In the genomic region with DNA sequence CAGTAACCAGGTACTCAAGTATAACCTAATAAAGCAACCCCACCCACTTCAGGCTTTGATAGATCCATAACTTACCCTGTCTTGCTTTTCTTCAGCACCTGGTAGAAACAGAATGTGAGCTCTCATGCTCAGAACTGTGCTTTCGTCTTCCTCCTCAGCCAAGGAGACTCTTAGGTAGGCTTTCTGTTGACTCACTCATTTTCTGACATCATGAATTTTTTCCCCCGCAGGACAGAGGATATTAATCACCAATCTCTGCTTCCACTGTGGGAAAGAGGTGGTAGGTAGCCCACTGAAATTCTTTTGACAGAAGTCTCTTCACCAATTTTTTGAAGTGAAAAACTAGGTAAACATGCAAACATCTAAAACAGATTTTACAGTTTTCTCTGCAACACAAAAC, we compare ENCODE assay signal across 21 cellular contexts.
"Had no signal": no experiment of that assay in that cellular context is flagged by ENCODE, and none has a peak within 500 bp of the region (broad histone marks: within the 10 kb centered on the region; RNA-seq: fewer than 3 reads in every experiment).

No MANE protein-coding gene starts in this region.

- FAIRE-seq: islet of Langerhans, small intestine had no signal

- H3K27ac ChIP-seq: breast epithelium, gastrocnemius medialis, left ventricle myocardium inferior, suprapubic skin had no signal

- H3K27me3 Mint-ChIP-seq: activated CD8-positive, alpha-beta T cell treated with anti-CD3 and anti-CD28 coated beads for 36 hours; activated naive CD8-positive, alpha-beta T cell treated with anti-CD3 and anti-CD28 coated beads for 36 hours; effector memory CD8-positive, alpha-beta T cell; memory B cell; type B pancreatic cell had no signal

- H3K4me1 Mint-ChIP-seq: memory B cell had no signal

- H3K36me3 ChIP-seq: breast epithelium, gastrocnemius medialis, left ventricle myocardium inferior, suprapubic skin had no signal

- H3K4me3 Mint-ChIP-seq: activated CD8-positive, alpha-beta T cell treated with anti-CD3 and anti-CD28 coated beads for 36 hours; activated naive CD8-positive, alpha-beta T cell treated with anti-CD3 and anti-CD28 coated beads for 36 hours; activated T-cell treated with anti-CD3 and anti-CD28 coated beads, Interleukin-2, amount 50 U/mL, for 72 hours; effector memory CD8-positive, alpha-beta T cell; memory B cell; natural killer cell; T-helper 1 cell treated with Interleukin-12 subunit alpha and Interleukin-12 subunit beta and Interleukin-4 antibody, amounts not matched to agents 30 μg/mL and 1 μg/mL, for 36 hours; type B pancreatic cell had no signal

- H3K4me3 ChIP-seq: breast epithelium, gastrocnemius medialis, left ventricle myocardium inferior, suprapubic skin had no signal

- ATAC-seq: activated CD8-positive, alpha-beta T cell treated with anti-CD3 and anti-CD28 coated beads for 36 hours; activated T-cell treated with anti-CD3 and anti-CD28 coated beads, Interleukin-2, amount 50 U/mL, for 72 hours; effector memory CD8-positive, alpha-beta T cell; gastrocnemius medialis; natural killer cell had no signal

- H3K9me3 Mint-ChIP-seq: activated CD8-positive, alpha-beta T cell treated with anti-CD3 and anti-CD28 coated beads for 36 hours; activated naive CD8-positive, alpha-beta T cell treated with anti-CD3 and anti-CD28 coated beads for 36 hours; memory B cell; T-helper 1 cell treated with Interleukin-12 subunit alpha and Interleukin-12 subunit beta and Interleukin-4 antibody, amounts not matched to agents 30 μg/mL and 1 μg/mL, for 36 hours; type B pancreatic cell had no signal

- DNase-seq: activated CD4-positive, alpha-beta T cell treated with anti-CD3 and anti-CD28 coated beads for 4 hours; activated CD8-positive, alpha-beta memory T cell treated with anti-CD3 and anti-CD28 coated beads, Interleukin-2, amount 50 U/mL, for 4 hours; activated CD8-positive, alpha-beta T cell treated with anti-CD3 and anti-CD28 coated beads for 36 hours; activated naive CD8-positive, alpha-beta T cell treated with anti-CD3 and anti-CD28 coated beads for 36 hours; activated T-cell treated with anti-CD3 and anti-CD28 coated beads, Interleukin-2, amount 50 U/mL, for 72 hours; dermis blood vessel endothelial cell; effector memory CD8-positive, alpha-beta T cell; gastrocnemius medialis; left ventricle myocardium inferior; natural killer cell; posterior cingulate gyrus; small intestine; stimulated activated CD4-positive, alpha-beta T cell treated with anti-CD3 and anti-CD28 coated beads, Interleukin-4, amount 100 ng/mL, for 24 hours; stimulated activated CD8-positive, alpha-beta memory T cell treated with anti-CD3 and anti-CD28 coated beads, Interleukin-4, amount 100 ng/mL, for 48 hours; stimulated activated naive CD4-positive, alpha-beta T cell treated with Interleukin-2 at 50 U/mL for 16 hours had no signal

- H3K4me1 ChIP-seq: breast epithelium, suprapubic skin had no signal

- H3K27ac Mint-ChIP-seq: activated CD8-positive, alpha-beta T cell treated with anti-CD3 and anti-CD28 coated beads for 36 hours; activated naive CD8-positive, alpha-beta T cell treated with anti-CD3 and anti-CD28 coated beads for 36 hours; activated T-cell treated with anti-CD3 and anti-CD28 coated beads, Interleukin-2, amount 50 U/mL, for 72 hours; effector memory CD8-positive, alpha-beta T cell; memory B cell; natural killer cell; T-helper 1 cell treated with Interleukin-12 subunit alpha and Interleukin-12 subunit beta and Interleukin-4 antibody, amounts not matched to agents 30 μg/mL and 1 μg/mL, for 36 hours; type B pancreatic cell had no signal

- H3K27me3 ChIP-seq: breast epithelium, gastrocnemius medialis, suprapubic skin had no signal

- H3K36me3 Mint-ChIP-seq: activated naive CD8-positive, alpha-beta T cell treated with anti-CD3 and anti-CD28 coated beads for 36 hours; memory B cell; natural killer cell; type B pancreatic cell had no signal
